ENCODE assay signal across 1 cellular context in the genomic region with DNA sequence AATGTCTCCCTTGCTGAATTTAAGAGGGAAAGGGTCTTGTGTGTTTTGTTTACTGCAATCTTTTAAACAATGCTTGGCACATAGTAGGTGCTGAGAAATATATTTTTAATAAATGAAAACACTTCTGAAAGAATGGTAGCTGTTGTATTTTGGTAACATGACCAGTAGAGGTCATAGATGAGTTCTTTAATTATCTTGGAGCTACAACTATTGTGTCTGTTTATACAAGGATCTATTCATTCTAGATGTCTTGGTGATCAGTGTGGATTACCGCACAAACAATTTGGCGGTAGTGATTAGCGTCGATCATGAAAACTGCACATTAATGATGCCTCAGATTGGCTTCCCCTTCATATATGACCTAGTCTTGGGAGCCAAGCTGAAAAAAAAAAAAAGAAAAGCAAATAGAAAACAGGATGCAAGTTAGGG.
A peak's percentile ranks its signal among the peaks of the same experiment; 100 is the strongest.
TF ChIP-seq lines count a peak whose summit lies in the region.

No MANE protein-coding gene starts in this region.

TF ChIP-seq in IMR-90, 13 proteins besides CTCF, POLR2A, EP300 and RAD21:
- TF ChIP-seq, protein P1, sequence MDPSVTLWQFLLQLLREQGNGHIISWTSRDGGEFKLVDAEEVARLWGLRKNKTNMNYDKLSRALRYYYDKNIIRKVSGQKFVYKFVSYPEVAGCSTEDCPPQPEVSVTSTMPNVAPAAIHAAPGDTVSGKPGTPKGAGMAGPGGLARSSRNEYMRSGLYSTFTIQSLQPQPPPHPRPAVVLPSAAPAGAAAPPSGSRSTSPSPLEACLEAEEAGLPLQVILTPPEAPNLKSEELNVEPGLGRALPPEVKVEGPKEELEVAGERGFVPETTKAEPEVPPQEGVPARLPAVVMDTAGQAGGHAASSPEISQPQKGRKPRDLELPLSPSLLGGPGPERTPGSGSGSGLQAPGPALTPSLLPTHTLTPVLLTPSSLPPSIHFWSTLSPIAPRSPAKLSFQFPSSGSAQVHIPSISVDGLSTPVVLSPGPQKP (IDR thresholded peaks at IDR 0.05; ENCODE audit: borderline replicate concordance, low read depth, low read length): no peak
- TF ChIP-seq SMC3 (IDR thresholded peaks at IDR 0.05; ENCODE audit: low read depth, low read length) (peak; percentile 64), RCOR1 (IDR thresholded peaks at IDR 0.05; ENCODE audit: insufficient replicate concordance, low read length) (no peak), MXI1 (IDR thresholded peaks at IDR 0.05; ENCODE audit: borderline replicate concordance, low read depth, low read length) (no peak)
TF ChIP-seq in IMR-90: peak in this region for 1.
